In the genomic region with DNA sequence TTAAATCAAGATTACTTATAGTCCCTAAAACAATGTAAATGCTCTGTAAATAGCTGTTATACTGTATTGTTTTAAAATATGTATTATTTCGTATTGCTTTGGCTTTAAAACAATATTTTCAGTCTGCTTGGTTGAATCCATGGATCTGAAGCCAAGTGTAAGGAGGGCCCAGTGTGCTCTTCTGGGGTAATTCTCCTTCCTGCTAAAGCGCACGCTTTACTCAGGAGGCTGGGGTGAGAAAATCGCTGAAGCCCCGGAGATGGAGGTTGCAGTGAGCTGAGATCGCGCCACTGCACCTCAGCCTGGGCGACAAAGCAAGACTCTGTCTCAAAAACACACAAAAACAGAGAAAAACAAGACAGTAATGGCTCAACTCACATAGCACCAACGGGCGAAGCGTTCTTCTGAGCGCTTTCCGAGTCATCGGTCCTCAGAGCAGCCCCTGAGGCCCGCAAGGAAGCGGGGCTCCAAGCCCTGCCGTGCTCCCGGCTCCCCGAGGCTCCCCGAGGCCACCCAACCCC, we compare ENCODE assay signal across 6 cellular contexts. TPM values are rescaled to one million over a fixed set of nuclear protein-coding genes. Genes with fewer than 3 reads are reported as not detected.
DNase-seq lines count a peak whose midpoint lies in the region; ATAC-seq and TF ChIP-seq lines count a peak whose summit lies in the region.

No MANE protein-coding gene starts in this region.

- H3K4me1 ChIP-seq in SK-N-SH (ENCODE audit: control insufficient read depth in 1 of 2, insufficient read depth in 2 of 2, low read depth in 1 of 2, low read length in 1 of 2), result peaks cover 10 to 17% of the 10 kb centered on the region in 2 experiments; a peak in 1 of 4 replicates

- no peak for TF ChIP-seq EP300 in SK-N-SH (IDR thresholded peaks at IDR 0.05; ENCODE audit: borderline replicate concordance in 1 of 2, low read depth in 1 of 2, low read length in 1 of 2)

- H3K27me3 ChIP-seq in SK-N-SH (ENCODE audit: insufficient read depth), result no peaks in the 10 kb centered on the region

- H3K27ac ChIP-seq in SK-N-SH (ENCODE audit: low read depth in 2 of 2, low read length in 1 of 2), result peak overlapping the region; percentile 55 to 82; a peak in 3 of 4 replicates

- CTCF ChIA-PET in SK-N-SH (lab: Yijun Ruan, JAX), result interaction anchor here (1.0 to 2.6 kb wide), 16 partner anchors 11 to 302 kb away, joined by 3 to 27 read pairs (median 6); a partner anchor contains a TSS

- H3K4me3 ChIP-seq in SK-N-SH (ENCODE audit: low read depth in 2 of 2, low read length in 1 of 2), result peak overlapping the region; percentile 76 to 85

- peak overlapping the region; percentile 77 for H3K9ac ChIP-seq in SK-N-SH

- H3K4me2 ChIP-seq in SK-N-SH, result peak overlapping the region; percentile 95

- peak; percentile 67 for DNase-seq in DMS53 treated with DMSO at 0.1 percent for 48 hours (lab: John Stamatoyannopoulos, UW; ENCODE audit: unreplicated experiment)
- no peak for DNase-seq in DMS53 (lab: John Stamatoyannopoulos, UW)
- DNase-seq in SK-N-SH, result peak; percentile 66
- peak; percentile 69 for DNase-seq in inferior parietal cortex (ENCODE audit: extremely low spot score)
- DNase-seq in HPDE6-E6E7 (ENCODE audit: extremely low spot score), result no peak

- no peak for TF ChIP-seq RAD21 in SK-N-SH (IDR thresholded peaks at IDR 0.05; ENCODE audit: low read length)

- no peaks in the 10 kb centered on the region for H3K9me3 ChIP-seq in SK-N-SH

- H3K36me3 ChIP-seq in SK-N-SH (replicated peaks in 1 of 2; ENCODE audit: control insufficient read depth in 1 of 2, insufficient read depth in 2 of 2, low read length in 1 of 2), result peaks cover 0 to 16% of the 10 kb centered on the region in 2 experiments

- TF ChIP-seq CTCF in SK-N-SH (IDR thresholded peaks at IDR 0.05), result no peak

- H4K20me1 ChIP-seq in SK-N-SH (ENCODE audit: insufficient read depth), result no peaks in the 10 kb centered on the region

- POLR2A ChIA-PET in SK-N-SH (lab: Yijun Ruan, JAX), result interaction anchor here (1.0 to 1.4 kb wide), 3 partner anchors 14 to 60 kb away, joined by 3 to 5 read pairs (median 3); a partner anchor contains a TSS

- H3K9me2 ChIP-seq in SK-N-SH, result no peaks in the 10 kb centered on the region

- no peaks in the 10 kb centered on the region for H3F3A ChIP-seq in SK-N-SH (replicated peaks; ENCODE audit: insufficient read depth)

- WGBS in SK-N-SH (ENCODE audit: low lambda C conversion rate), result 7% methylated on average over 8 of the region's 20 CpGs

- H2AFZ ChIP-seq in SK-N-SH (ENCODE audit: low read depth), result peak overlapping the region; percentile 88; the same call in 1 of the 2 replicates

- H3K79me2 ChIP-seq in SK-N-SH (ENCODE audit: insufficient read depth), result peaks cover 7% of the 10 kb centered on the region; the same call in 1 of the 2 replicates

- ATAC-seq in HG03097 (IDR thresholded peaks at IDR 0.05; ENCODE audit: low FRiP score, unreplicated experiment), result no peak

TF ChIP-seq in SK-N-SH, 30 proteins besides CTCF, POLR2A, EP300 and RAD21:
- TF ChIP-seq TAF1 (IDR thresholded peaks at IDR 0.05; ENCODE audit: borderline replicate concordance, low read depth, low read length), result 0 out of 2 replicates have a peak, but pooled peaks have one; percentile 33
- TF ChIP-seq, protein P1, sequence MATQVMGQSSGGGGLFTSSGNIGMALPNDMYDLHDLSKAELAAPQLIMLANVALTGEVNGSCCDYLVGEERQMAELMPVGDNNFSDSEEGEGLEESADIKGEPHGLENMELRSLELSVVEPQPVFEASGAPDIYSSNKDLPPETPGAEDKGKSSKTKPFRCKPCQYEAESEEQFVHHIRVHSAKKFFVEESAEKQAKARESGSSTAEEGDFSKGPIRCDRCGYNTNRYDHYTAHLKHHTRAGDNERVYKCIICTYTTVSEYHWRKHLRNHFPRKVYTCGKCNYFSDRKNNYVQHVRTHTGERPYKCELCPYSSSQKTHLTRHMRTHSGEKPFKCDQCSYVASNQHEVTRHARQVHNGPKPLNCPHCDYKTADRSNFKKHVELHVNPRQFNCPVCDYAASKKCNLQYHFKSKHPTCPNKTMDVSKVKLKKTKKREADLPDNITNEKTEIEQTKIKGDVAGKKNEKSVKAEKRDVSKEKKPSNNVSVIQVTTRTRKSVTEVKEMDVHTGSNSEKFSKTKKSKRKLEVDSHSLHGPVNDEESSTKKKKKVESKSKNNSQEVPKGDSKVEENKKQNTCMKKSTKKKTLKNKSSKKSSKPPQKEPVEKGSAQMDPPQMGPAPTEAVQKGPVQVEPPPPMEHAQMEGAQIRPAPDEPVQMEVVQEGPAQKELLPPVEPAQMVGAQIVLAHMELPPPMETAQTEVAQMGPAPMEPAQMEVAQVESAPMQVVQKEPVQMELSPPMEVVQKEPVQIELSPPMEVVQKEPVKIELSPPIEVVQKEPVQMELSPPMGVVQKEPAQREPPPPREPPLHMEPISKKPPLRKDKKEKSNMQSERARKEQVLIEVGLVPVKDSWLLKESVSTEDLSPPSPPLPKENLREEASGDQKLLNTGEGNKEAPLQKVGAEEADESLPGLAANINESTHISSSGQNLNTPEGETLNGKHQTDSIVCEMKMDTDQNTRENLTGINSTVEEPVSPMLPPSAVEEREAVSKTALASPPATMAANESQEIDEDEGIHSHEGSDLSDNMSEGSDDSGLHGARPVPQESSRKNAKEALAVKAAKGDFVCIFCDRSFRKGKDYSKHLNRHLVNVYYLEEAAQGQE (IDR thresholded peaks at IDR 0.05; ENCODE audit: low read depth, low read length), result no peak
- TF ChIP-seq POLR2AphosphoS5 (IDR thresholded peaks at IDR 0.05; ENCODE audit: low read depth, low read length), result peak; percentile 46
- TF ChIP-seq, protein P2, sequence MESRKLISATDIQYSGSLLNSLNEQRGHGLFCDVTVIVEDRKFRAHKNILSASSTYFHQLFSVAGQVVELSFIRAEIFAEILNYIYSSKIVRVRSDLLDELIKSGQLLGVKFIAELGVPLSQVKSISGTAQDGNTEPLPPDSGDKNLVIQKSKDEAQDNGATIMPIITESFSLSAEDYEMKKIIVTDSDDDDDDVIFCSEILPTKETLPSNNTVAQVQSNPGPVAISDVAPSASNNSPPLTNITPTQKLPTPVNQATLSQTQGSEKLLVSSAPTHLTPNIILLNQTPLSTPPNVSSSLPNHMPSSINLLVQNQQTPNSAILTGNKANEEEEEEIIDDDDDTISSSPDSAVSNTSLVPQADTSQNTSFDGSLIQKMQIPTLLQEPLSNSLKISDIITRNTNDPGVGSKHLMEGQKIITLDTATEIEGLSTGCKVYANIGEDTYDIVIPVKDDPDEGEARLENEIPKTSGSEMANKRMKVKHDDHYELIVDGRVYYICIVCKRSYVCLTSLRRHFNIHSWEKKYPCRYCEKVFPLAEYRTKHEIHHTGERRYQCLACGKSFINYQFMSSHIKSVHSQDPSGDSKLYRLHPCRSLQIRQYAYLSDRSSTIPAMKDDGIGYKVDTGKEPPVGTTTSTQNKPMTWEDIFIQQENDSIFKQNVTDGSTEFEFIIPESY (IDR thresholded peaks at IDR 0.05; ENCODE audit: borderline replicate concordance, low read depth), result no peak
- TF ChIP-seq CHD2 (IDR thresholded peaks at IDR 0.05; ENCODE audit: low read length, partially characterized antibody), result no peak

RNA-seq across cellular contexts. Expression of a gene that starts 0.4 kb away (rescaled TPM):
- 24.4 and 32.1 TPM in 2 replicates for polyA plus RNA-seq in SK-N-SH (2012; rRNA removed)
- 5.1 and 7.1 TPM in 2 replicates for polyA plus RNA-seq in SK-N-SH (2012; cell fraction: cytosol; rRNA removed)
- polyA plus RNA-seq in SK-N-SH (2012; cell fraction: nucleus; rRNA removed), result 333 and 514 TPM in 2 replicates

RNA-seq across cellular contexts. Expression of a gene that starts 6.7 kb away (rescaled TPM):
- polyA plus RNA-seq in SK-N-SH (2012; rRNA removed), result 0.05 and 0.08 TPM in 2 replicates
- polyA plus RNA-seq in SK-N-SH (2012; cell fraction: cytosol; rRNA removed), result 0.04 and 0.13 TPM in 2 replicates
- polyA plus RNA-seq in SK-N-SH (2012; cell fraction: nucleus; rRNA removed), result 0.48 and 0.63 TPM in 2 replicates

RNA-seq across cellular contexts. Expression of a gene that starts 13.1 kb away (rescaled TPM):
- 10.9 and 11.5 TPM in 2 replicates for polyA plus RNA-seq in SK-N-SH (2012; rRNA removed)
- polyA plus RNA-seq in SK-N-SH (2012; cell fraction: cytosol; rRNA removed), result 3.3 and 6.8 TPM in 2 replicates
- 50.0 and 64.3 TPM in 2 replicates for polyA plus RNA-seq in SK-N-SH (2012; cell fraction: nucleus; rRNA removed)

RNA-seq across cellular contexts. Expression of a gene that starts 24.9 kb away (rescaled TPM):
- 18.9 and 22.5 TPM in 2 replicates for polyA plus RNA-seq in SK-N-SH (2012; rRNA removed)
- polyA plus RNA-seq in SK-N-SH (2012; cell fraction: cytosol; rRNA removed), result 11.5 and 26.0 TPM in 2 replicates
- 32.3 and 42.1 TPM in 2 replicates for polyA plus RNA-seq in SK-N-SH (2012; cell fraction: nucleus; rRNA removed)

RNA-seq across cellular contexts. Expression of a gene that starts 54.2 kb away (rescaled TPM):
- 43.1 and 54.2 TPM in 2 replicates for polyA plus RNA-seq in SK-N-SH (2012; rRNA removed)
- polyA plus RNA-seq in SK-N-SH (2012; cell fraction: cytosol; rRNA removed), result 12.9 and 16.8 TPM in 2 replicates
- polyA plus RNA-seq in SK-N-SH (2012; cell fraction: nucleus; rRNA removed), result 280 and 427 TPM in 2 replicates

Comparison
In these comparisons a context has a peak if more than half of its experiments do, and no peak if none do; other contexts are left out.
1. DNase-seq: peak in DMS53 treated with DMSO at 0.1 percent for 48 hours (single experiment), SK-N-SH (single experiment) and inferior parietal cortex (single experiment); none in DMS53 (single experiment) and HPDE6-E6E7 (single experiment).